Comparison of ENCODE assay signal across 1 cellular context in the genomic region with DNA sequence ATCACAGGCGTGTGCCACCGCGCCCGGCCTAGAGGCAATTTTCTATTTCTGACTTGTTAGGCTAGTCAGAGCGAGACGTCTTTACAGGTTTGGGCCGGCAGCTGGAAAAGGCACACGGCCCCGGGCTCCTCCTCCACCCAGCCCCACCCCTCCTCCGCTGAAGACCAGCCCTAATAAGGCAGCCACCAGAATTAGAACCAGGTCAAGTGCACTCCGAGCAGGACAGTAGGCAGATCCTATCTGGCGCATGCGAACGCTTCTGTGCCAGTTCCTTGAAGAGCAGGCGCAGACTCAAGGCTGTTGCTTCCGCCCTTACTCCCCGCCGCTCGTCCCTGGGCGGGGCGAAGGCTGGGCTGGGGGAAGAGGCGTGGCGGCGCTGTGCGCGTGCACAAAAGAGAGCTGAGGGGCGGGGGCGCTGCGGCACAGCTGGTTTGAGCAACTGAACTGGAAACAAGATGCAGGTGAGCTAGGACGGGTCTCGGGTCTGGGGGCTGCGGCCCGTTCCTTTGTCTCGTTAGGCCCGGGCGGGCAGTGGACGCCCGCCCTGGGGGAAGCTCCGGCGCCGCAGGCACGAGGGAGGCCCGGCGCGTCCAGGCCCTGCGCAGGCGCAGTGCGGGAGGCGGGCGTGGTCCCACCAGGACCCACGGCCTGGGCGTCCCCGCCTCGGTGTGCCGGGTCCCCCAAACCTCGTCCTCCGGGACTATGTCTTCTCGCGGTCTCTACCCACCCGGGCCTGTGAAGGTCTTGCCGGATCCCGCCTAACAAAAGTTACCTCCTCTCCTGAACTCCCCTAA.
A peak's percentile ranks its signal among the peaks of the same experiment; 100 is the strongest.
TF ChIP-seq lines count a peak whose summit lies in the region.

Gene PDCL3 (plus strand): TSS at position 381 of the 794 bp plus-strand sequence. CDS start 75 bp downstream, at position 456.

TF ChIP-seq in HepG2, 621 proteins besides CTCF, POLR2A, EP300 and RAD21 (continued from another document and continues in another):
- TF ChIP-seq THYN1 (CRISPR knock-in tag; IDR thresholded peaks at IDR 0.05; ENCODE audit: borderline replicate concordance, low read depth) (no peak), GABPB1 (CRISPR knock-in tag; IDR thresholded peaks at IDR 0.05) (peak; percentile 94), MEIS2 (CRISPR knock-in tag; IDR thresholded peaks at IDR 0.05) (peak; percentile 67; the same call in 1 of the 2 replicates), ZNF879 (CRISPR knock-in tag; IDR thresholded peaks at IDR 0.05) (0 out of 2 replicates have a peak, but pooled peaks have one; percentile 19), MIXL1 (CRISPR knock-in tag; IDR thresholded peaks at IDR 0.05) (peak; percentile 22; the same call in 1 of the 2 replicates), HNRNPLL (IDR thresholded peaks at IDR 0.05; ENCODE audit: low read depth, low read length, poor library complexity, severe bottlenecking) (peak; percentile 80), ZNF660 (CRISPR knock-in tag; IDR thresholded peaks at IDR 0.05; ENCODE audit: borderline replicate concordance, low read depth) (0 out of 2 replicates have a peak, but pooled peaks have one; percentile 22), ZNF496 (CRISPR knock-in tag; IDR thresholded peaks at IDR 0.05; ENCODE audit: insufficient replicate concordance) (no peak), PCBP1 (IDR thresholded peaks at IDR 0.05; ENCODE audit: borderline replicate concordance, low read depth, low read length) (no peak), POLR2AphosphoS5 (IDR thresholded peaks at IDR 0.05; ENCODE audit: low read depth, low read length) (peak; percentile 85), TFAP4 (IDR thresholded peaks at IDR 0.05; ENCODE audit: borderline replicate concordance, low read depth) (peak; percentile 79; the same call in 1 of the 2 replicates), HIVEP1 (CRISPR knock-in tag; IDR thresholded peaks at IDR 0.05) (peak; percentile 52; the same call in 1 of the 2 replicates), ZNF256 (CRISPR knock-in tag; conservative IDR thresholded peaks at IDR 0.05) (no peak), TFE3 (CRISPR knock-in tag; IDR thresholded peaks at IDR 0.05) (peak; percentile 33; the same call in 1 of the 2 replicates), NONO (IDR thresholded peaks at IDR 0.05) (no peak), NONO (CRISPR knock-in tag; conservative IDR thresholded peaks at IDR 0.05) (peak; percentile 99), TP53 (CRISPR knock-in tag; conservative IDR thresholded peaks at IDR 0.05) (no peak), MEF2D (CRISPR knock-in tag; IDR thresholded peaks at IDR 0.05) (peak; percentile 89), NFYC (CRISPR knock-in tag; IDR thresholded peaks at IDR 0.05) (no peak; the same call in 1 of the 2 replicates), RBM39 (IDR thresholded peaks at IDR 0.05; ENCODE audit: low read depth, low read length, poor library complexity, severe bottlenecking) (peak; percentile 52), ZNF446 (CRISPR knock-in tag; IDR thresholded peaks at IDR 0.05) (peak; percentile 98), PHF8 (CRISPR knock-in tag; IDR thresholded peaks at IDR 0.05) (peak; percentile 95), ZNF816 (CRISPR knock-in tag; IDR thresholded peaks at IDR 0.05; ENCODE audit: borderline replicate concordance) (peak; percentile 98), ZNF580 (CRISPR knock-in tag; IDR thresholded peaks at IDR 0.05; ENCODE audit: borderline replicate concordance, low read depth) (peak; percentile 75; the same call in 1 of the 2 replicates), PHF5A (CRISPR knock-in tag; IDR thresholded peaks at IDR 0.05; ENCODE audit: low read depth, unreplicated experiment) (peak; percentile 42), FIP1L1 (IDR thresholded peaks at IDR 0.05; ENCODE audit: borderline replicate concordance, insufficient read depth, low read depth, low read length) (no peak; the same call in 1 of the 2 replicates), NAIF1 (CRISPR knock-in tag; IDR thresholded peaks at IDR 0.05; ENCODE audit: borderline replicate concordance) (peak; percentile 85; the same call in 1 of the 2 replicates), ZNF225 (CRISPR knock-in tag; IDR thresholded peaks at IDR 0.05) (peak; percentile 25; the same call in 1 of the 2 replicates), SUZ12 (IDR thresholded peaks at IDR 0.05; ENCODE audit: low read depth, low read length) (no peak), PCBP2 (optimal IDR thresholded peaks at IDR 0.05; ENCODE audit: low read depth, low read length, poor library complexity, severe bottlenecking) (no peak), CBX5 (CRISPR knock-in tag; IDR thresholded peaks at IDR 0.05; ENCODE audit: borderline replicate concordance) (peak; percentile 3; the same call in 1 of the 2 replicates), GATAD1 (CRISPR knock-in tag; IDR thresholded peaks at IDR 0.05) (peak; percentile 71), HNF1A (IDR thresholded peaks at IDR 0.05; ENCODE audit: low read depth) (no peak), HNF1A (CRISPR knock-in tag; IDR thresholded peaks at IDR 0.05; ENCODE audit: borderline replicate concordance) (peak; percentile 33; the same call in 1 of the 2 replicates), ZNF615 (CRISPR knock-in tag; IDR thresholded peaks at IDR 0.05; ENCODE audit: borderline replicate concordance) (no peak), ZNF33B (CRISPR knock-in tag; IDR thresholded peaks at IDR 0.05) (peak; percentile 86), TBL1XR1 (IDR thresholded peaks at IDR 0.05; ENCODE audit: borderline replicate concordance, low read length, partially characterized antibody) (peak; percentile 52), ZNF431 (CRISPR knock-in tag; IDR thresholded peaks at IDR 0.05; ENCODE audit: borderline replicate concordance, low read depth) (no peak), ZMYM2 (CRISPR knock-in tag; IDR thresholded peaks at IDR 0.05) (no peak), THAP7 (CRISPR knock-in tag; IDR thresholded peaks at IDR 0.05) (peak; percentile 75; the same call in 1 of the 2 replicates), NCOA1 (CRISPR knock-in tag; IDR thresholded peaks at IDR 0.05) (0 out of 2 replicates have a peak, but pooled peaks have one; percentile 69), SMAD3 (CRISPR knock-in tag; IDR thresholded peaks at IDR 0.05) (0 out of 2 replicates have a peak, but pooled peaks have one; percentile 10), PHF21A (CRISPR knock-in tag; IDR thresholded peaks at IDR 0.05) (peak; percentile 91), ZFX (CRISPR knock-in tag; IDR thresholded peaks at IDR 0.05; ENCODE audit: low read depth) (peak; percentile 98)
- TF ChIP-seq, protein P1, sequence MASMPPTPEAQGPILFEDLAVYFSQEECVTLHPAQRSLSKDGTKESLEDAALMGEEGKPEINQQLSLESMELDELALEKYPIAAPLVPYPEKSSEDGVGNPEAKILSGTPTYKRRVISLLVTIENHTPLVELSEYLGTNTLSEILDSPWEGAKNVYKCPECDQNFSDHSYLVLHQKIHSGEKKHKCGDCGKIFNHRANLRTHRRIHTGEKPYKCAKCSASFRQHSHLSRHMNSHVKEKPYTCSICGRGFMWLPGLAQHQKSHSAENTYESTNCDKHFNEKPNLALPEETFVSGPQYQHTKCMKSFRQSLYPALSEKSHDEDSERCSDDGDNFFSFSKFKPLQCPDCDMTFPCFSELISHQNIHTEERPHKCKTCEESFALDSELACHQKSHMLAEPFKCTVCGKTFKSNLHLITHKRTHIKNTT (CRISPR knock-in tag; IDR thresholded peaks at IDR 0.05), result no peak
- TF ChIP-seq, protein P2, sequence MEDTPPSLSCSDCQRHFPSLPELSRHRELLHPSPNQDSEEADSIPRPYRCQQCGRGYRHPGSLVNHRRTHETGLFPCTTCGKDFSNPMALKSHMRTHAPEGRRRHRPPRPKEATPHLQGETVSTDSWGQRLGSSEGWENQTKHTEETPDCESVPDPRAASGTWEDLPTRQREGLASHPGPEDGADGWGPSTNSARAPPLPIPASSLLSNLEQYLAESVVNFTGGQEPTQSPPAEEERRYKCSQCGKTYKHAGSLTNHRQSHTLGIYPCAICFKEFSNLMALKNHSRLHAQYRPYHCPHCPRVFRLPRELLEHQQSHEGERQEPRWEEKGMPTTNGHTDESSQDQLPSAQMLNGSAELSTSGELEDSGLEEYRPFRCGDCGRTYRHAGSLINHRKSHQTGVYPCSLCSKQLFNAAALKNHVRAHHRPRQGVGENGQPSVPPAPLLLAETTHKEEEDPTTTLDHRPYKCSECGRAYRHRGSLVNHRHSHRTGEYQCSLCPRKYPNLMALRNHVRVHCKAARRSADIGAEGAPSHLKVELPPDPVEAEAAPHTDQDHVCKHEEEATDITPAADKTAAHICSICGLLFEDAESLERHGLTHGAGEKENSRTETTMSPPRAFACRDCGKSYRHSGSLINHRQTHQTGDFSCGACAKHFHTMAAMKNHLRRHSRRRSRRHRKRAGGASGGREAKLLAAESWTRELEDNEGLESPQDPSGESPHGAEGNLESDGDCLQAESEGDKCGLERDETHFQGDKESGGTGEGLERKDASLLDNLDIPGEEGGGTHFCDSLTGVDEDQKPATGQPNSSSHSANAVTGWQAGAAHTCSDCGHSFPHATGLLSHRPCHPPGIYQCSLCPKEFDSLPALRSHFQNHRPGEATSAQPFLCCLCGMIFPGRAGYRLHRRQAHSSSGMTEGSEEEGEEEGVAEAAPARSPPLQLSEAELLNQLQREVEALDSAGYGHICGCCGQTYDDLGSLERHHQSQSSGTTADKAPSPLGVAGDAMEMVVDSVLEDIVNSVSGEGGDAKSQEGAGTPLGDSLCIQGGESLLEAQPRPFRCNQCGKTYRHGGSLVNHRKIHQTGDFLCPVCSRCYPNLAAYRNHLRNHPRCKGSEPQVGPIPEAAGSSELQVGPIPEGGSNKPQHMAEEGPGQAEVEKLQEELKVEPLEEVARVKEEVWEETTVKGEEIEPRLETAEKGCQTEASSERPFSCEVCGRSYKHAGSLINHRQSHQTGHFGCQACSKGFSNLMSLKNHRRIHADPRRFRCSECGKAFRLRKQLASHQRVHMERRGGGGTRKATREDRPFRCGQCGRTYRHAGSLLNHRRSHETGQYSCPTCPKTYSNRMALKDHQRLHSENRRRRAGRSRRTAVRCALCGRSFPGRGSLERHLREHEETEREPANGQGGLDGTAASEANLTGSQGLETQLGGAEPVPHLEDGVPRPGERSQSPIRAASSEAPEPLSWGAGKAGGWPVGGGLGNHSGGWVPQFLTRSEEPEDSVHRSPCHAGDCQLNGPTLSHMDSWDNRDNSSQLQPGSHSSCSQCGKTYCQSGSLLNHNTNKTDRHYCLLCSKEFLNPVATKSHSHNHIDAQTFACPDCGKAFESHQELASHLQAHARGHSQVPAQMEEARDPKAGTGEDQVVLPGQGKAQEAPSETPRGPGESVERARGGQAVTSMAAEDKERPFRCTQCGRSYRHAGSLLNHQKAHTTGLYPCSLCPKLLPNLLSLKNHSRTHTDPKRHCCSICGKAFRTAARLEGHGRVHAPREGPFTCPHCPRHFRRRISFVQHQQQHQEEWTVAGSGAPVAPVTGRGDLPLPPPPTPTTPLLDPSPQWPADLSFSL (CRISPR knock-in tag; IDR thresholded peaks at IDR 0.05), result no peak
- TF ChIP-seq, protein P3, sequence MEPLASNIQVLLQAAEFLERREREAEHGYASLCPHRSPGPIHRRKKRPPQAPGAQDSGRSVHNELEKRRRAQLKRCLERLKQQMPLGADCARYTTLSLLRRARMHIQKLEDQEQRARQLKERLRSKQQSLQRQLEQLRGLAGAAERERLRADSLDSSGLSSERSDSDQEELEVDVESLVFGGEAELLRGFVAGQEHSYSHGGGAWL (CRISPR knock-in tag; IDR thresholded peaks at IDR 0.05), result peak; percentile 78; the same call in 1 of the 2 replicates
